Comparison of ENCODE assay signal across 10 cellular contexts in the genomic region with DNA sequence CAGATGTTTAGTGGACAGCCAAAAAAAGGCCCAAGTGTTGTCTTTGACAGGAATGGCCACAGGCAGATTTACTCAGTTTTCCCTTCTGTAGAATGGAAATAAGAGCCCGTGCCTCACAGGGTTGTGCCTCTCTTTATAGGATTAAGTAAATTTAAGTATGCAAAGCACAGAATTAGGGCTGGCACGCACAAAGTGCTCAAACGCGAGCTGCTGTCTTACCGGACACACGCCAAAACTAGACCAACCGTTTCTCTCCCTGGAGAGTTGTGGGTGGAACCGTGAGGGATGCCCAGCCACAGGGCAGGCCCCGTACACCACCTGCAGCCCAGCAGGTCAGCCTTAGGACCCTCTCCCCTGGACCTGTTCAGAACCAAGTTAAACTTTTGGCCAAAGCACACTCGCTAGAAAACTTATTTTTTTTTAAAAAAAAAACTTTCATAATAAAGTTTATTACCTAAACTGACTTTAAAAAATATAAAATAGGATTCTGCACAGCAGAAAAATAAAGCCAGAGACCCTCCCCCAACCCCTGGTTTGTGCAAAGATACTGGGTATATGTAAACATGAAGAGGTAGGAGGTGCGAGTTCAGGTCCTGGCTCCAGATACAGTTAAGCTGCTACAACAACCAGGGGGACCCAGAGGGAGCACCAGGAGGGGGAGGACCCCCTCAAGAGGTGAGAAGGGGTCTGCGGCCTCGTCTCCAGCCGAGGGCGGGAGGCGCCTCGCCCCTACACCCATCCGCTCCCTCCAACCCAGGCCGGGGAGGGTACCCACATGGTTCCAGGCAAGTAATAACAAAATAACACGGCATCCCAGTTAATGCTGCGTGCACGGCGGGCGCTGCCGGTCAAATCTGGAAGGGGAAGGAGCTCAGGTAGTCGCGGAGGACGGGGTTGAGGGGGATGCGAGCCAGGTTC. TPM values are rescaled to one million over a fixed set of nuclear protein-coding genes. Genes with fewer than 3 reads are reported as not detected.
DNase-seq lines count a peak whose midpoint lies in the region; ATAC-seq, FAIRE-seq and TF ChIP-seq lines count a peak whose summit lies in the region.
"Had no signal": no experiment of that assay in that cellular context is flagged by ENCODE, and none has a peak within 500 bp of the region (broad histone marks: within the 10 kb centered on the region; RNA-seq: fewer than 3 reads in every experiment).

No MANE protein-coding gene starts in this region.

- H3K9ac ChIP-seq in GM12878 (ENCODE audit: control insufficient read depth, insufficient read depth, low read length), result peak overlapping the region; percentile 89
- H3K9ac ChIP-seq in mesendoderm (ENCODE audit: low read length), result peak overlapping the region; percentile 78

- peaks cover 41% of the 10 kb centered on the region for H3K4me1 ChIP-seq in GM12878 (ENCODE audit: control insufficient read depth, insufficient read depth, low read length)
- peaks cover 3% of the 10 kb centered on the region for H3K4me1 ChIP-seq in mesendoderm (ENCODE audit: control insufficient read depth, low read depth, low read length)
- H3K4me1 ChIP-seq in uterus, result peaks cover 0 to 6% of the 10 kb centered on the region in 2 donors

- no peak overlapping the region for H2AK5ac ChIP-seq in mesendoderm (ENCODE audit: low read length)

- peak overlapping the region; percentile 71 for H3K27ac ChIP-seq in GM12878 (ENCODE audit: control insufficient read depth, insufficient read depth)
- peak overlapping the region; percentile 91 for H3K27ac ChIP-seq in mesendoderm (ENCODE audit: low read depth, low read length)
- peak overlapping the region; percentile 93 to 98 for H3K27ac ChIP-seq in uterus

- no peak overlapping the region for H3K4ac ChIP-seq in mesendoderm (ENCODE audit: low read depth, low read length)

- no peaks in the 10 kb centered on the region for H4K20me1 ChIP-seq in GM12878 (ENCODE audit: control insufficient read depth, insufficient read depth)

- peak overlapping the region; percentile 91 for H3K4me3 ChIP-seq in GM12878
- peak overlapping the region; percentile 80 for H3K4me3 ChIP-seq in mesendoderm (ENCODE audit: low read length)
- peak overlapping the region; percentile 83 to 87 for H3K4me3 ChIP-seq in uterus

- H2BK15ac ChIP-seq in mesendoderm (replicated peaks; ENCODE audit: low read depth), result no peak overlapping the region

- peak overlapping the region; percentile 92 for H3K4me2 ChIP-seq in GM12878 (ENCODE audit: control insufficient read depth, insufficient read depth)
- H3K4me2 ChIP-seq in mesendoderm (ENCODE audit: low read length), result peak overlapping the region; percentile 91

- CTCF ChIA-PET in GM12878 (lab: Yijun Ruan, JAX), result interaction anchor here (0.8 to 11.0 kb wide), 20 partner anchors 18 to 300 kb away, joined by 3 to 170 read pairs (median 10); no protein-coding TSS in a partner anchor

- peak; percentile 49 for FAIRE-seq in GM12878 (lab: Jason Lieb, UNC)

- TF ChIP-seq RAD21 in GM12878 (IDR thresholded peaks at IDR 0.05; ENCODE audit: insufficient read depth, low read depth, low read length), result no peak

- H3K79me2 ChIP-seq in GM12878 (ENCODE audit: control insufficient read depth, insufficient read depth, low read length) (peaks cover 37% of the 10 kb centered on the region), mesendoderm (ENCODE audit: control insufficient read depth, insufficient read depth, low read length) (peaks cover 26% of the 10 kb centered on the region)

- no peak overlapping the region for H4K5ac ChIP-seq in mesendoderm (ENCODE audit: low read length)

- ATAC-seq in GM12878, result no peak
- no peak for ATAC-seq in HG02678 (IDR thresholded peaks at IDR 0.05; ENCODE audit: unreplicated experiment)
- ATAC-seq in GM21576 (IDR thresholded peaks at IDR 0.05; ENCODE audit: unreplicated experiment), result no peak

- TF ChIP-seq POLR2A in GM12878 (IDR thresholded peaks at IDR 0.05; ENCODE audit: low read depth, low read length) (no peak; the same call in none of the 2 replicates), uterus (IDR thresholded peaks at IDR 0.05) (no peak)

- H3K9me3 ChIP-seq in GM12878 (replicated peaks; ENCODE audit: control insufficient read depth, insufficient read depth, low read length) (no peaks in the 10 kb centered on the region), uterus (no peaks in the 10 kb centered on the region)

- H3K36me3 ChIP-seq in GM12878 (ENCODE audit: control insufficient read depth in 2 of 2, insufficient read depth in 2 of 2, low read length in 1 of 2) (peaks cover 0 to 3% of the 10 kb centered on the region in 2 experiments; a peak in 1 of 4 replicates), mesendoderm (ENCODE audit: control insufficient read depth, insufficient read depth, low read length) (peaks cover 9% of the 10 kb centered on the region), uterus (no peaks in the 10 kb centered on the region)

- no peak overlapping the region for H2BK120ac ChIP-seq in mesendoderm (ENCODE audit: low read depth, low read length)

- intact Hi-C loops in GM12878 (cut with micrococcal nuclease; ENCODE audit: unreplicated experiment) (loop anchor here (2.0 kb wide), 2 partner anchors 29 to 51 kb away; no protein-coding TSS in a partner anchor), uterus (cut with DNase I; ENCODE audit: low total_unique reads) (no loop called here)

- RAD21 ChIA-PET in GM12878 (lab: Charles Lee; ENCODE audit: unreplicated experiment), result interaction anchor here (0.7 to 11.8 kb wide), 30 partner anchors 18 to 304 kb away, joined by 3 to 243 read pairs (median 12); no protein-coding TSS in a partner anchor

- in situ Hi-C loops in GM12878 (cut with MboI), result loop anchor here (5.0 kb wide), 1 partner anchor 287 kb away; no protein-coding TSS in a partner anchor

- H3K56ac ChIP-seq in mesendoderm (ENCODE audit: low read length), result peak overlapping the region; percentile 91

- H3K27me3 ChIP-seq in GM12878 (replicated peaks in 1 of 2; ENCODE audit: control insufficient read depth in 2 of 2, insufficient read depth in 2 of 2, low read length in 1 of 2) (no peaks in the 10 kb centered on the region), mesendoderm (ENCODE audit: insufficient read depth, low read length, poor library complexity) (no peaks in the 10 kb centered on the region), uterus (no peaks in the 10 kb centered on the region)

- H3K23ac ChIP-seq in mesendoderm (ENCODE audit: low read length), result peak overlapping the region; percentile 95

- H3K18ac ChIP-seq in mesendoderm (ENCODE audit: low read length), result no peak overlapping the region

- H3K79me1 ChIP-seq in mesendoderm (ENCODE audit: low read length), result peaks cover 12% of the 10 kb centered on the region

- POLR2A ChIA-PET in GM12878 (lab: Charles Lee), result interaction anchor here (0.6 to 6.6 kb wide), 15 partner anchors 21 to 289 kb away, joined by 3 to 80 read pairs (median 7); no protein-coding TSS in a partner anchor

- DNase-seq in stimulated activated CD4-positive, alpha-beta T cell treated with anti-CD3 and anti-CD28 coated beads, Interleukin-15, amount 100 ng/mL, for 24 hours, result peak; percentile 51
- no peak for DNase-seq in stimulated activated CD4-positive, alpha-beta T cell treated with anti-CD3 and anti-CD28 coated beads, Interleukin-4, amount 100 ng/mL, for 24 hours
- DNase-seq in GM12878 (ENCODE audit: low read depth, low spot score), result no peak
- no peak for DNase-seq in mesendoderm
- peak in 1 of 2 donors; percentile 31 for DNase-seq in uterus
- DNase-seq in NCI-H2227 (lab: John Stamatoyannopoulos, UW; ENCODE audit: unreplicated experiment), result no peak
- DNase-seq: NCI-H1694 treated with DMSO at 0.1 percent for 48 hours had no signal

- no peak overlapping the region for H2BK5ac ChIP-seq in mesendoderm (ENCODE audit: low read length)

- TSS peak; percentile 67 for BruUV-seq in GM12878 (replicated peaks; lab: Mats Ljungman, UMichigan)

- WGBS in GM12878 (ENCODE audit: insufficient coverage, insufficient replicate concordance, low lambda C conversion rate, missing lambda C conversion rate), result 0% methylated on average over 29 of the region's 29 CpGs
- no CpG with 5 or more reads among the region's 29 CpGs for WGBS in mesendoderm (ENCODE audit: extremely low coverage, insufficient coverage, low lambda C conversion rate)

- peak overlapping the region; percentile 25; the same call in 1 of the 2 replicates for H2AFZ ChIP-seq in GM12878 (ENCODE audit: control insufficient read depth, low read depth, low read length)

- peak in 1 of 2 experiments; percentile 56; a peak in 1 of 4 replicates for TF ChIP-seq EP300 in GM12878 (IDR thresholded peaks at IDR 0.05; ENCODE audit: borderline replicate concordance in 1 of 2, control insufficient read depth in 1 of 2, low read depth in 2 of 2, low read length in 2 of 2)

- TF ChIP-seq CTCF in GM12878 (IDR thresholded peaks at IDR 0.05 in 2 of 3, conservative IDR thresholded peaks at IDR 0.05 in 1 of 3; ENCODE audit: control insufficient read depth in 2 of 3, extremely low read depth in 1 of 3, insufficient read depth in 1 of 3, low read depth in 3 of 3, low read length in 3 of 3) (no peak), uterus (IDR thresholded peaks at IDR 0.05) (no peak)

- no peak overlapping the region for H4K8ac ChIP-seq in mesendoderm (ENCODE audit: low read depth, low read length)

- SMC1A ChIA-PET in GM12878 (lab: Charles Lee; ENCODE audit: uncharacterized antibody, unreplicated experiment), result interaction anchor here (0.8 to 8.8 kb wide), 23 partner anchors 18 to 306 kb away, joined by 3 to 108 read pairs (median 5); no protein-coding TSS in a partner anchor

RNA-seq across cellular contexts. Expression of gene SOCS1, which starts 1.8 kb away (rescaled TPM):
- total RNA-seq in GM12878 (2013; cell fraction: nucleolus; rRNA removed), result 86.2 and 98.0 TPM in 2 replicates
- total RNA-seq in GM12878 (2014; rRNA removed) (9.8 and 10.1 TPM in 2 replicates), GM12878 (2014; rRNA removed; fragmentation: Illumina TruSeq; extraction: Trizol) (2.7 and 3.8 TPM in 2 replicates), GM12878 (2021) (35.4 and 37.2 TPM in 2 replicates), uterus (10 to 100 TPM in 1 of 4 donors, 1 to 10 TPM in 2, not detected in 1; 6.4 to 45.3 (median 7.6) TPM)
- 2.3 TPM for polyA plus RNA-seq in GM12878 (2011; ENCODE audit: low read depth)
- polyA plus RNA-seq in GM12878 (2011; rRNA removed) (4.8 and 12.3 TPM in 2 replicates), GM12878 (2014; fragmentation: Illumina TruSeq; extraction: Trizol) (0.41 and 2.4 TPM in 2 replicates), GM12878 (2014; fragmentation: Nextera tagmentation; extraction: Ambion mirVana) (1 to 10 TPM in 1 of 2 experiments, under 1 TPM in 1; 0.42 to 1.2 TPM), GM12878 (2014; rRNA removed) (39.8 and 43.4 TPM in 2 replicates), GM12878 (2016; fragmentation: Nextera tagmentation; extraction: Ambion mirVana) (10 to 100 TPM; 16.4 to 25.8 TPM)
- 25.7 and 34.2 TPM in 2 replicates for polyA plus RNA-seq in GM12878 (2011; cell fraction: cytosol; rRNA removed)
- polyA plus RNA-seq in GM12878 (2011; cell fraction: nucleus; rRNA removed), result 63.5 and 75.0 TPM in 2 replicates
- 8.7 and 19.7 TPM in 2 replicates for polyA plus RNA-seq in GM12878 (2012)
- 9.8 and 26.4 TPM in 2 replicates for polyA minus RNA-seq in GM12878 (2011; rRNA and poly(A)+ RNA removed)
- 27.6 and 37.3 TPM in 2 replicates for polyA minus RNA-seq in GM12878 (2011; cell fraction: cytosol; rRNA and poly(A)+ RNA removed)
- 109 and 187 TPM in 2 replicates for polyA minus RNA-seq in GM12878 (2011; cell fraction: nucleus; rRNA and poly(A)+ RNA removed)
- polyA plus RNA-seq in mesendoderm (2013, experiment 1 of 2), result 62.9 TPM
- 59.7 TPM for polyA plus RNA-seq in mesendoderm (2013, experiment 2 of 2)

RNA-seq across cellular contexts. Expression of gene TNP2, which starts 14.9 kb away (rescaled TPM):
- total RNA-seq in GM12878 (2013; cell fraction: nucleolus; rRNA removed), result not detected in 2 replicates
- total RNA-seq in GM12878 (2014; rRNA removed), result not detected in 2 replicates
- not detected in 2 replicates for total RNA-seq in GM12878 (2014; rRNA removed; fragmentation: Illumina TruSeq; extraction: Trizol)
- total RNA-seq in GM12878 (2021), result not detected in 2 replicates
- polyA plus RNA-seq in GM12878 (2011; ENCODE audit: low read depth), result not detected
- not detected in 2 replicates for polyA plus RNA-seq in GM12878 (2011; rRNA removed)
- polyA plus RNA-seq in GM12878 (2011; cell fraction: cytosol; rRNA removed), result not detected in 2 replicates
- polyA plus RNA-seq in GM12878 (2011; cell fraction: nucleus; rRNA removed), result not detected in 2 replicates
- not detected in 2 replicates for polyA plus RNA-seq in GM12878 (2012)
- not detected in 2 replicates for polyA plus RNA-seq in GM12878 (2014; fragmentation: Illumina TruSeq; extraction: Trizol)
- polyA plus RNA-seq in GM12878 (2014; fragmentation: Nextera tagmentation; extraction: Ambion mirVana), result not detected
- not detected in 2 replicates for polyA plus RNA-seq in GM12878 (2014; rRNA removed)
- polyA plus RNA-seq in GM12878 (2016; fragmentation: Nextera tagmentation; extraction: Ambion mirVana), result not detected
- polyA minus RNA-seq in GM12878 (2011; rRNA and poly(A)+ RNA removed), result not detected in 2 replicates
- polyA minus RNA-seq in GM12878 (2011; cell fraction: cytosol; rRNA and poly(A)+ RNA removed), result not detected in 2 replicates
- not detected in 2 replicates for polyA minus RNA-seq in GM12878 (2011; cell fraction: nucleus; rRNA and poly(A)+ RNA removed)
- not detected for polyA plus RNA-seq in mesendoderm (2013, experiment 1 of 2)
- not detected for polyA plus RNA-seq in mesendoderm (2013, experiment 2 of 2)
- total RNA-seq in uterus, result not detected
- total RNA-seq: subcutaneous adipose tissue had no signal

RNA-seq across cellular contexts. Expression of gene PRM3, which starts 19.2 kb away (rescaled TPM):
- total RNA-seq in GM12878 (2013; cell fraction: nucleolus; rRNA removed), result not detected in 2 replicates
- not detected in 2 replicates for total RNA-seq in GM12878 (2014; rRNA removed)
- not detected in 2 replicates for total RNA-seq in GM12878 (2014; rRNA removed; fragmentation: Illumina TruSeq; extraction: Trizol)
- total RNA-seq in GM12878 (2021), result not detected in 2 replicates
- not detected for polyA plus RNA-seq in GM12878 (2011; ENCODE audit: low read depth)
- not detected in 2 replicates for polyA plus RNA-seq in GM12878 (2011; rRNA removed)
- polyA plus RNA-seq in GM12878 (2011; cell fraction: cytosol; rRNA removed), result not detected in 2 replicates
- not detected in 2 replicates for polyA plus RNA-seq in GM12878 (2011; cell fraction: nucleus; rRNA removed)
- not detected in 2 replicates for polyA plus RNA-seq in GM12878 (2012)
- polyA plus RNA-seq in GM12878 (2014; fragmentation: Illumina TruSeq; extraction: Trizol), result not detected in 2 replicates
- polyA plus RNA-seq in GM12878 (2014; fragmentation: Nextera tagmentation; extraction: Ambion mirVana), result not detected
- not detected in 2 replicates for polyA plus RNA-seq in GM12878 (2014; rRNA removed)
- not detected for polyA plus RNA-seq in GM12878 (2016; fragmentation: Nextera tagmentation; extraction: Ambion mirVana)
- not detected in 2 replicates for polyA minus RNA-seq in GM12878 (2011; rRNA and poly(A)+ RNA removed)
- polyA minus RNA-seq in GM12878 (2011; cell fraction: cytosol; rRNA and poly(A)+ RNA removed), result not detected in 2 replicates
- polyA minus RNA-seq in GM12878 (2011; cell fraction: nucleus; rRNA and poly(A)+ RNA removed), result not detected in 2 replicates
- not detected for polyA plus RNA-seq in mesendoderm (2013, experiment 1 of 2)
- not detected for polyA plus RNA-seq in mesendoderm (2013, experiment 2 of 2)
- not detected for total RNA-seq in uterus
- total RNA-seq: subcutaneous adipose tissue had no signal

RNA-seq across cellular contexts. Expression of gene PRM2, which starts 22.0 kb away (rescaled TPM):
- not detected in 2 replicates for total RNA-seq in GM12878 (2013; cell fraction: nucleolus; rRNA removed)
- total RNA-seq in GM12878 (2014; rRNA removed) (not detected in 2 replicates), GM12878 (2014; rRNA removed; fragmentation: Illumina TruSeq; extraction: Trizol) (not detected in 2 replicates), GM12878 (2021) (not detected in 2 replicates), uterus (not detected)
- not detected for polyA plus RNA-seq in GM12878 (2011; ENCODE audit: low read depth)
- polyA plus RNA-seq in GM12878 (2011; rRNA removed) (not detected in 2 replicates), GM12878 (2014; fragmentation: Illumina TruSeq; extraction: Trizol) (not detected in 2 replicates), GM12878 (2014; fragmentation: Nextera tagmentation; extraction: Ambion mirVana) (not detected), GM12878 (2014; rRNA removed) (0.27 TPM in 1 of 2 replicates, not detected in the other), GM12878 (2016; fragmentation: Nextera tagmentation; extraction: Ambion mirVana) (not detected)
- polyA plus RNA-seq in GM12878 (2011; cell fraction: cytosol; rRNA removed), result not detected in 2 replicates
- polyA plus RNA-seq in GM12878 (2011; cell fraction: nucleus; rRNA removed), result not detected in 2 replicates
- not detected in 2 replicates for polyA plus RNA-seq in GM12878 (2012)
- polyA minus RNA-seq in GM12878 (2011; rRNA and poly(A)+ RNA removed), result not detected in 2 replicates
- polyA minus RNA-seq in GM12878 (2011; cell fraction: cytosol; rRNA and poly(A)+ RNA removed), result not detected in 2 replicates
- polyA minus RNA-seq in GM12878 (2011; cell fraction: nucleus; rRNA and poly(A)+ RNA removed), result not detected in 2 replicates
- not detected for polyA plus RNA-seq in mesendoderm (2013, experiment 1 of 2)
- not detected for polyA plus RNA-seq in mesendoderm (2013, experiment 2 of 2)
- total RNA-seq: subcutaneous adipose tissue had no signal

RNA-seq across cellular contexts. Expression of gene PRM1, which starts 26.9 kb away (rescaled TPM):
- not detected in 2 replicates for total RNA-seq in GM12878 (2013; cell fraction: nucleolus; rRNA removed)
- total RNA-seq in GM12878 (2014; rRNA removed) (not detected in 2 replicates), GM12878 (2014; rRNA removed; fragmentation: Illumina TruSeq; extraction: Trizol) (not detected in 2 replicates), GM12878 (2021) (0.56 TPM in 1 of 2 replicates, not detected in the other), uterus (not detected)
- not detected for polyA plus RNA-seq in GM12878 (2011; ENCODE audit: low read depth)
- polyA plus RNA-seq in GM12878 (2011; rRNA removed) (not detected in 2 replicates), GM12878 (2014; fragmentation: Illumina TruSeq; extraction: Trizol) (not detected in 2 replicates), GM12878 (2014; fragmentation: Nextera tagmentation; extraction: Ambion mirVana) (under 1 TPM in 1 of 2 experiments, not detected in 1; 0.20 TPM), GM12878 (2014; rRNA removed) (not detected in 2 replicates), GM12878 (2016; fragmentation: Nextera tagmentation; extraction: Ambion mirVana) (not detected)
- not detected in 2 replicates for polyA plus RNA-seq in GM12878 (2011; cell fraction: cytosol; rRNA removed)
- polyA plus RNA-seq in GM12878 (2011; cell fraction: nucleus; rRNA removed), result not detected in 2 replicates
- not detected in 2 replicates for polyA plus RNA-seq in GM12878 (2012)
- not detected in 2 replicates for polyA minus RNA-seq in GM12878 (2011; rRNA and poly(A)+ RNA removed)
- not detected in 2 replicates for polyA minus RNA-seq in GM12878 (2011; cell fraction: cytosol; rRNA and poly(A)+ RNA removed)
- polyA minus RNA-seq in GM12878 (2011; cell fraction: nucleus; rRNA and poly(A)+ RNA removed), result not detected in 2 replicates
- polyA plus RNA-seq in mesendoderm (2013, experiment 1 of 2), result 1.9 TPM
- 2.6 TPM for polyA plus RNA-seq in mesendoderm (2013, experiment 2 of 2)
- total RNA-seq: subcutaneous adipose tissue had no signal
